In the genomic region with DNA sequence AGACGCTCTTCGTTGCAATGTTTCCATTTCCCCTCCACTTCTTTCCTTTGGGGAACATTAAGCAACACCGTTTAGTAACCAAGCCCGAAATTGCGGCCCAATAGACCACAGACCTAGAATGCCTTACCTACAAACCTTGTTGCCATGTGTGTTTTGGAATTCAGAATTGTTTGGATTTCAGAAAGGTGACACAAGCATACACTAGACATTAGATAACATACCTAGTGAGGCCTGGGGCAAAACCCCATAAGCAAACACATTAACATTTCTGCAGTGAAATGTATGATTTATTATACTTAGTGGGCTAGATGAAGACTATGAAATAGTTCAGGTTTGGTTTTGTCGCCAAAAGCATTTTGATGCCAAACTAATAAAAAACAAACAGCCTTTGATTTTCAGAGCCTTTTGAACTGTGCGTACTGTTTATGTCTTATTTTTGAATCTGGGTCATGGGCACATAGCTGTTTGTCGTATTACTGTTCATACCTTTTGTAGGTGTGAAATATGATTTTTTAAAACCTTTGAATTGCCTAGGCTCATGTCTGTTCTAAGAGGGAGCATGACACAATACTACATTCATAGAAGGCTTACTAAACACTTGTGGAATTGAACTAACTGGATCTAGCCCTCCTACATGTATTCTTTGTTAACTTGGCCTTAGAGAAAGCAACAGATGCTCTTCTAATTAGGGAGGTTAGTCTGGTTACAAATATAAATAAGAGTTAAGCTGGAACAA, we compare ENCODE assay signal across 15 cellular contexts.
DNase-seq lines count a peak whose midpoint lies in the region; ATAC-seq, FAIRE-seq and TF ChIP-seq lines count a peak whose summit lies in the region.
"Had no signal": no experiment of that assay in that cellular context is flagged by ENCODE, and none has a peak within 500 bp of the region (broad histone marks: within the 10 kb centered on the region; RNA-seq: fewer than 3 reads in every experiment).

No MANE protein-coding gene starts in this region.

- no peak overlapping the region for H3K4me2 ChIP-seq in A549

- no peaks in the 10 kb centered on the region for H3K9me3 ChIP-seq in A549

- TF ChIP-seq RAD21 in A549 (conservative IDR thresholded peaks at IDR 0.05 in 1 of 2, IDR thresholded peaks at IDR 0.05 in 1 of 2), result no peak

- TF ChIP-seq CTCF in A549 (IDR thresholded peaks at IDR 0.05) (no peak), D721Med (IDR thresholded peaks at IDR 0.05; ENCODE audit: insufficient read depth, missing control alignments) (no peak)

- FAIRE-seq in A549 (lab: Jason Lieb, UNC), result peak; percentile 81
- FAIRE-seq in D721Med (lab: Jason Lieb, UNC), result peak; percentile 66
- FAIRE-seq: GM12878, GM18507 had no signal

- POLR2A ChIA-PET in A549 (lab: Yijun Ruan, JAX), result no interaction called here

- WGBS in A549 (ENCODE audit: missing lambda C conversion rate), result 88% methylated on average over 8 of the region's 8 CpGs

- CTCF ChIA-PET in A549 (lab: Yijun Ruan, JAX), result interaction anchor here (1.9 kb wide), 1 partner anchor 21 kb away, joined by 5 read pairs; no protein-coding TSS in a partner anchor

- no peak for TF ChIP-seq POLR2A in A549 (IDR thresholded peaks at IDR 0.05; ENCODE audit: low read length)

- peaks cover 4% of the 10 kb centered on the region; the same call in 1 of the 3 replicates for H3K4me1 ChIP-seq in A549

- no peak overlapping the region for H3K27ac ChIP-seq in A549

- no peak for TF ChIP-seq EP300 in A549 (IDR thresholded peaks at IDR 0.05)

- ATAC-seq in A549, result no peak
- ATAC-seq in HG02759 (IDR thresholded peaks at IDR 0.05; ENCODE audit: unreplicated experiment), result no peak
- ATAC-seq: CD8-positive, alpha-beta T cell; GM12878 had no signal

- DNase-seq in A549 (ENCODE audit: low read depth in 1 of 2, low spot score in 1 of 2), result no peak
- DNase-seq in D721Med (ENCODE audit: insufficient read length, low spot score), result no peak
- DNase-seq in myocyte (ENCODE audit: low read depth), result peak; percentile 40
- peak; percentile 1 for DNase-seq in renal cortical epithelial cell (ENCODE audit: low read depth)
- no peak for DNase-seq in NCI-H69 (lab: John Stamatoyannopoulos, UW)
- no peak for DNase-seq in ecto neural progenitor cell (ENCODE audit: low spot score)
- DNase-seq: CD8-positive, alpha-beta T cell; COR-L47; DMS79; HCEC 1CT; HFFc6; IMR-90 had no signal

- no peak overlapping the region for H3K4me3 ChIP-seq in A549
- H3K4me3 ChIP-seq: GM12878 had no signal

TF ChIP-seq in A549, 52 proteins besides CTCF, POLR2A, EP300 and RAD21:
- TF ChIP-seq FOSL2 (IDR thresholded peaks at IDR 0.05) (no peak), FOSL2 (CRISPR knock-in tag; IDR thresholded peaks at IDR 0.05) (no peak)
- TF ChIP-seq, protein P1, sequence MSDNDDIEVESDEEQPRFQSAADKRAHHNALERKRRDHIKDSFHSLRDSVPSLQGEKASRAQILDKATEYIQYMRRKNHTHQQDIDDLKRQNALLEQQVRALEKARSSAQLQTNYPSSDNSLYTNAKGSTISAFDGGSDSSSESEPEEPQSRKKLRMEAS (IDR thresholded peaks at IDR 0.05), result no peak
TF ChIP-seq in A549: peak in this region for 0.

Comparison
In these comparisons a context has a peak if more than half of its experiments do, and no peak if none do; other contexts are left out.
1. DNase-seq: peak in myocyte (single experiment) and renal cortical epithelial cell (single experiment); none in A549 (0 of 2), D721Med (single experiment), NCI-H69 (single experiment) and ecto neural progenitor cell (single experiment).